8 cellular contexts compared by ENCODE assay signal in the genomic region with DNA sequence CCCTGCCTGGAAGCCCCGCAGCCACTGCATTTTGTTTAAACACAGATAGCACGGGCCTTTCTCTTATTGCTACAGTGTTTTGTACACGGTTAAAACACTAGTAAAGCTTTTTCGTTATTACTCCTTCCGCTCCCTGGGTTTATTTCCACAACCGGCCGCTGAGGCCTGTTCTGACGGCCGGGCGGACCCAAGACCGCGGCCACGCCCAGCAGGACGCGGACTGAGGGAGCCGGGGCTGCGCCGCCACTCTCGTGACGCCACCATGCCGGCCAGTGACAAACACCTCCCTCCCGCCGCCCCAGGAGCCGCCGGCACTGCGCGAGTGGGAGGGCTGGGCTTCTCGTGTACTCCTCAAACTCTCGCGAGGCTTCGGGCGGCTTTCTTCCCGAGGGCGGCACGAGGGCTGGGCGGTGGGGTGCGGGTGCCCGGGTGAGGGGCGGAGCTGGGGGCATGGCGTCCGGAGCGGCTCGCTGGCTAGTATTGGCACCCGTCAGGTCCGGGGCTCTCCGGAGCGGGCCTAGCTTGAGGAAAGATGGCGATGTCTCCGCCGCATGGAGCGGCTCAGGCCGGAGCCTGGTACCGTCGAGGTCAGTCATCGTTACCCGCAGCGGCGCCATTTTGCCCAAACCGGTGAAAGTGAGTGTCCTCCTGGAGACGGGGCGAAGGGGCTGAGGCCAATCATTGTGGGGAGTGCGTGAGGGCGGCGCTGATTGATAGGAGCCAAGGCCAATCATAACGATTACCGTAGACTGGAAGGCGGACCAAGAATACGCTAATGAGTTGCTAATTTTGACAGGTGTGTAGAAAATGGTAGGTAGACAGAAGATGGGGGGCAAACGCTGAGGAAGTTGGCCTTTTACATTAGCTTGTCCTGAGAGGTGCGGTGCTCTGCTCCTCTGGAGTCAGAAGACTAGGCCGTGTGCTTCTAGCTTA. TPM values are rescaled to one million over a fixed set of nuclear protein-coding genes. Genes with fewer than 3 reads are reported as not detected.
DNase-seq lines count a peak whose midpoint lies in the region; ATAC-seq and TF ChIP-seq lines count a peak whose summit lies in the region.

A gene with protein sequence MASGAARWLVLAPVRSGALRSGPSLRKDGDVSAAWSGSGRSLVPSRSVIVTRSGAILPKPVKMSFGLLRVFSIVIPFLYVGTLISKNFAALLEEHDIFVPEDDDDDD (plus strand): TSS at position 382 of the 933 bp plus-strand sequence. CDS start 69 bp downstream, at position 451.

- ATAC-seq in GM23338 (peak; percentile 93), naive B cell (ENCODE audit: low read depth in 2 of 2) (peak; percentile 88 to 89)
- ATAC-seq in stimulated activated memory B cell treated with anti-CD40 and anti-IgM and Interleukin-4, amounts not matched to agents 10 μg/mL and 1 μg/mL and 100 μg/mL, for 72 hours: peak; percentile 96

- H3K36me3 ChIP-seq in DOHH2 (ENCODE audit: control insufficient read depth, low read length): peaks cover 34% of the 10 kb centered on the region
- no peaks in the 10 kb centered on the region for H3K36me3 ChIP-seq in GM23338 (ENCODE audit: insufficient read depth)

- H3K9me3 Mint-ChIP-seq in GM23338: no peaks in the 10 kb centered on the region; the same call in 2 of the 3 replicates
- no peaks in the 10 kb centered on the region for H3K9me3 Mint-ChIP-seq in naive B cell
- no peaks in the 10 kb centered on the region for H3K9me3 Mint-ChIP-seq in stimulated activated memory B cell treated with anti-CD40 and anti-IgM and Interleukin-4, amounts not matched to agents 10 μg/mL and 1 μg/mL and 100 μg/mL, for 72 hours

- DNase-seq in GM23338 (ENCODE audit: low spot score) (peak; percentile 99), LHCN-M2 (ENCODE audit: low read depth) (peak; percentile 97), RPMI8226 (peak; percentile 99), fibroblast of gingiva (ENCODE audit: low read depth) (peak; percentile 99), naive B cell (peak; percentile 99)
- DNase-seq in activated T-helper 1 cell treated with anti-CD3 and anti-CD28 coated beads, Interleukin-2, amount 50 U/mL, for 16 hours (ENCODE audit: low read depth in 1 of 2, low spot score in 1 of 2): peak; percentile 96

- no peaks in the 10 kb centered on the region for H3K9me3 ChIP-seq in DOHH2 (ENCODE audit: control insufficient read depth, insufficient read depth, low read length)

- peak within 1 kb of the TSS; percentile 97 for H3K4me3 Mint-ChIP-seq in GM23338
- peak within 1 kb of the TSS; percentile 94 to 99 (median 99) for H3K4me3 Mint-ChIP-seq in naive B cell
- peak within 1 kb of the TSS; percentile 91 for H3K4me3 Mint-ChIP-seq in stimulated activated memory B cell treated with anti-CD40 and anti-IgM and Interleukin-4, amounts not matched to agents 10 μg/mL and 1 μg/mL and 100 μg/mL, for 72 hours

- H3K9me2 ChIP-seq in DOHH2 (replicated peaks; ENCODE audit: control insufficient read depth, low read length): no peaks in the 10 kb centered on the region
- H3K9me2 ChIP-seq in GM23338 (ENCODE audit: insufficient read depth): no peaks in the 10 kb centered on the region

- H4K20me1 ChIP-seq in DOHH2 (ENCODE audit: control insufficient read depth, insufficient read depth, low read depth, low read length) (no peaks in the 10 kb centered on the region), GM23338 (replicated peaks; ENCODE audit: insufficient read depth) (0 out of 2 replicates have a peak, but pooled peaks cover 4% of the 10 kb centered on the region)

- TF ChIP-seq CTCF in DOHH2 (IDR thresholded peaks at IDR 0.05; ENCODE audit: low read depth, low read length, poor library complexity, severe bottlenecking) (no peak), GM23338 (conservative IDR thresholded peaks at IDR 0.05; ENCODE audit: low read depth in 2 of 2) (no peak)

- H3K27me3 ChIP-seq in DOHH2 (ENCODE audit: control insufficient read depth, low read length): no peaks in the 10 kb centered on the region
- no peaks in the 10 kb centered on the region for H3K27me3 ChIP-seq in GM23338 (ENCODE audit: insufficient read depth)

- H3K4me3 ChIP-seq in DOHH2 (ENCODE audit: low read length) (peak within 1 kb of the TSS; percentile 95), GM23338 (peak within 1 kb of the TSS; percentile 68)

- peak within 1 kb of the TSS; percentile 88 for H2AFZ ChIP-seq in GM23338

- H3K36me3 Mint-ChIP-seq in GM23338 (ENCODE audit: low read depth) (peaks cover 20% of the 10 kb centered on the region), naive B cell (peaks cover 8 to 13% of the 10 kb centered on the region in 2 donors)
- H3K36me3 Mint-ChIP-seq in stimulated activated memory B cell treated with anti-CD40 and anti-IgM and Interleukin-4, amounts not matched to agents 10 μg/mL and 1 μg/mL and 100 μg/mL, for 72 hours: peaks cover 24% of the 10 kb centered on the region

- H3K4me1 ChIP-seq in DOHH2 (ENCODE audit: control insufficient read depth, low read length) (peaks cover 26% of the 10 kb centered on the region), GM23338 (ENCODE audit: insufficient read depth) (peaks cover 5% of the 10 kb centered on the region; the same call in 1 of the 2 replicates)

- H3K27ac Mint-ChIP-seq in GM23338 (peak within 1 kb of the TSS; percentile 98), naive B cell (peak within 1 kb of the TSS; percentile 96 to 99 (median 99))
- H3K27ac Mint-ChIP-seq in stimulated activated memory B cell treated with anti-CD40 and anti-IgM and Interleukin-4, amounts not matched to agents 10 μg/mL and 1 μg/mL and 100 μg/mL, for 72 hours: peak within 1 kb of the TSS; percentile 100

- H3K27ac ChIP-seq in DOHH2 (ENCODE audit: low read depth, low read length): peak within 1 kb of the TSS; percentile 73
- H3K27ac ChIP-seq in GM23338 (ENCODE audit: low read depth): peak within 1 kb of the TSS; percentile 92

- peaks cover 12% of the 10 kb centered on the region for H3K27me3 Mint-ChIP-seq in GM23338 (ENCODE audit: insufficient read depth, low read depth, poor library complexity)
- H3K27me3 Mint-ChIP-seq in naive B cell: no peaks in the 10 kb centered on the region
- no peaks in the 10 kb centered on the region for H3K27me3 Mint-ChIP-seq in stimulated activated memory B cell treated with anti-CD40 and anti-IgM and Interleukin-4, amounts not matched to agents 10 μg/mL and 1 μg/mL and 100 μg/mL, for 72 hours

- H3K4me1 Mint-ChIP-seq in GM23338: peaks cover 22% of the 10 kb centered on the region
- H3K4me1 Mint-ChIP-seq in naive B cell: peaks cover 18 to 55% (median 25%) of the 10 kb centered on the region in 3 donors
- H3K4me1 Mint-ChIP-seq in stimulated activated memory B cell treated with anti-CD40 and anti-IgM and Interleukin-4, amounts not matched to agents 10 μg/mL and 1 μg/mL and 100 μg/mL, for 72 hours: peaks cover 40% of the 10 kb centered on the region

- H3K4me2 ChIP-seq in DOHH2 (ENCODE audit: low read length): peak within 1 kb of the TSS; percentile 90
- peak within 1 kb of the TSS; percentile 87 for H3K4me2 ChIP-seq in GM23338

- 0 out of 2 replicates have a peak, but pooled peaks cover 8% of the 10 kb centered on the region for H3F3A ChIP-seq in DOHH2 (ENCODE audit: control insufficient read depth, insufficient read depth)
- H3F3A ChIP-seq in GM23338 (replicated peaks; ENCODE audit: low read depth): peaks cover 7% of the 10 kb centered on the region; the same call in 1 of the 2 replicates

- H3K79me2 ChIP-seq in DOHH2 (ENCODE audit: control insufficient read depth, low read length): peaks cover 45% of the 10 kb centered on the region
- peaks cover 7% of the 10 kb centered on the region; the same call in 1 of the 2 replicates for H3K79me2 ChIP-seq in GM23338 (replicated peaks; ENCODE audit: insufficient read depth)

TF ChIP-seq in GM23338, 12 proteins besides CTCF, POLR2A, EP300 and RAD21 (continues in another document):
- no peak for TF ChIP-seq STAT1 (IDR thresholded peaks at IDR 0.05; ENCODE audit: unreplicated experiment)
- no peak for TF ChIP-seq JUNB (IDR thresholded peaks at IDR 0.05; ENCODE audit: unreplicated experiment)
- no peak for TF ChIP-seq EZH2 (IDR thresholded peaks at IDR 0.05; ENCODE audit: low read depth, unreplicated experiment)
- no peak for TF ChIP-seq EZH2phosphoT487 (IDR thresholded peaks at IDR 0.05; ENCODE audit: unreplicated experiment)
- peak; percentile 85 for TF ChIP-seq POLR2AphosphoS5 (IDR thresholded peaks at IDR 0.05; ENCODE audit: low read depth)
- TF ChIP-seq CREB1 (CRISPR knock-in tag; IDR thresholded peaks at IDR 0.05; ENCODE audit: low read depth): peak; percentile 81
- TF ChIP-seq, protein P1, sequence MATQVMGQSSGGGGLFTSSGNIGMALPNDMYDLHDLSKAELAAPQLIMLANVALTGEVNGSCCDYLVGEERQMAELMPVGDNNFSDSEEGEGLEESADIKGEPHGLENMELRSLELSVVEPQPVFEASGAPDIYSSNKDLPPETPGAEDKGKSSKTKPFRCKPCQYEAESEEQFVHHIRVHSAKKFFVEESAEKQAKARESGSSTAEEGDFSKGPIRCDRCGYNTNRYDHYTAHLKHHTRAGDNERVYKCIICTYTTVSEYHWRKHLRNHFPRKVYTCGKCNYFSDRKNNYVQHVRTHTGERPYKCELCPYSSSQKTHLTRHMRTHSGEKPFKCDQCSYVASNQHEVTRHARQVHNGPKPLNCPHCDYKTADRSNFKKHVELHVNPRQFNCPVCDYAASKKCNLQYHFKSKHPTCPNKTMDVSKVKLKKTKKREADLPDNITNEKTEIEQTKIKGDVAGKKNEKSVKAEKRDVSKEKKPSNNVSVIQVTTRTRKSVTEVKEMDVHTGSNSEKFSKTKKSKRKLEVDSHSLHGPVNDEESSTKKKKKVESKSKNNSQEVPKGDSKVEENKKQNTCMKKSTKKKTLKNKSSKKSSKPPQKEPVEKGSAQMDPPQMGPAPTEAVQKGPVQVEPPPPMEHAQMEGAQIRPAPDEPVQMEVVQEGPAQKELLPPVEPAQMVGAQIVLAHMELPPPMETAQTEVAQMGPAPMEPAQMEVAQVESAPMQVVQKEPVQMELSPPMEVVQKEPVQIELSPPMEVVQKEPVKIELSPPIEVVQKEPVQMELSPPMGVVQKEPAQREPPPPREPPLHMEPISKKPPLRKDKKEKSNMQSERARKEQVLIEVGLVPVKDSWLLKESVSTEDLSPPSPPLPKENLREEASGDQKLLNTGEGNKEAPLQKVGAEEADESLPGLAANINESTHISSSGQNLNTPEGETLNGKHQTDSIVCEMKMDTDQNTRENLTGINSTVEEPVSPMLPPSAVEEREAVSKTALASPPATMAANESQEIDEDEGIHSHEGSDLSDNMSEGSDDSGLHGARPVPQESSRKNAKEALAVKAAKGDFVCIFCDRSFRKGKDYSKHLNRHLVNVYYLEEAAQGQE (IDR thresholded peaks at IDR 0.05; ENCODE audit: unreplicated experiment): no peak
- TF ChIP-seq ZNF114 (CRISPR knock-in tag; IDR thresholded peaks at IDR 0.05): no peak

RNA-seq across cellular contexts. Expression of the gene that starts here (rescaled TPM):
- 4.9 and 5.2 TPM in 2 replicates for total RNA-seq in GM23338 (2014; rRNA removed; shearing (Covaris generic))
- polyA plus RNA-seq in GM23338 (2016; fragmentation: Nextera tagmentation; extraction: Ambion mirVana): 95.1 and 97.9 TPM in 2 replicates
- total RNA-seq in LHCN-M2 (2014; rRNA removed): 2.6 and 6.6 TPM in 2 replicates
- 94.4 TPM for polyA plus RNA-seq in LHCN-M2 (2012)
- polyA plus RNA-seq in naive B cell (ENCODE audit: low read depth in 6 of 6): 100 to 1,000 TPM; 182 to 363 (median 235) TPM

Comparison
In these comparisons a context has a peak if more than half of its experiments do, and no peak if none do; other contexts are left out.
1. Peak in every context shown above with its lines: DNase-seq, ATAC-seq, H3K4me3 ChIP-seq and H3K27ac ChIP-seq.